In the genomic region with DNA sequence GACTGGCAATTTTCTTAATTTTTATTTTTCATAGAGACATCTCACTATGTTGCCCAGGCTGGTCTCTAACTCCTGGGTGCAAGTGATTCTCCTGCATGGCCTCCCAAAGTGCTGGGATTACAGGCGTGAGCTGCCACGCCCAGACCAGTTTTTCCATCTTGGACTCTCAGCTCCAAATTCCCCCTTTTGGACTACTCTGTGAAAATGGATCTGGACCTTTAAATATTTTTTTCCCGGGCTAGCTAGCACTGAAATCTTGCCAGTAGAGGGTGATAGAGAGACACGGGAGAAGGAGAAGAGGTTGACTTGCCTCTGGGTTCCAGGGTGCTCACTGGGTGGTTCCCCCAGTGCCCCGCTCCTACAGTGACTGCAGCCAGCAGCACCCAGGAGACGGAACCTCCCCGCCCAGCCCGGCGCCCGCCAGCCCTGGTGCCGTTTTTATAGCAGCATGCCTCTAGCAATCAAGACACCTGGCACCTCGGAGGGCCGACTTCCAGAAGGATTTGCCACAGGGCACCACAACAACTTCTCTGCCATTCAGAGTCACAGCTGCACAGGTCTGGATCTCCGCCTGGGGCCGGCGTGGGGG, we compare ENCODE assay signal across 8 cellular contexts. TPM values are rescaled to one million over a fixed set of nuclear protein-coding genes. Genes with fewer than 3 reads are reported as not detected.
DNase-seq lines count a peak whose midpoint lies in the region; ATAC-seq and TF ChIP-seq lines count a peak whose summit lies in the region.

No MANE protein-coding gene starts in this region.

- intact Hi-C loops in left colon (cut with DNase I, micrococcal nuclease), result no loop called here

- CTCF ChIA-PET in T-cell (lab: Charles Lee), result interaction anchor here (0.5 to 0.7 kb wide), 4 partner anchors 20 to 285 kb away, joined by 3 to 5 read pairs (median 3); no protein-coding TSS in a partner anchor

- peak overlapping the region; percentile 42 for H3K4me3 ChIP-seq in AG09309 (ENCODE audit: control insufficient read depth, low read depth, low read length)

- H3K4me1 Mint-ChIP-seq in T-cell, result peaks cover 0 to 7% (median 2%) of the 10 kb centered on the region in 3 donors

- peak; percentile 89 for TF ChIP-seq CTCF in AG09309 (IDR thresholded peaks at IDR 0.05; ENCODE audit: control insufficient read depth, insufficient read depth, low read depth, low read length, missing control alignments)

- H3K4me3 Mint-ChIP-seq in T-cell, result no peak overlapping the region

- peaks cover 2% of the 10 kb centered on the region for H3K36me3 Mint-ChIP-seq in T-cell

- H3K27ac Mint-ChIP-seq in T-cell, result no peak overlapping the region

- DNase-seq in AG09309 (ENCODE audit: low read depth) (peak; percentile 40), NCI-H1694 (lab: John Stamatoyannopoulos, UW) (peak; percentile 84), T-cell (peak in 27 of 34 experiments; percentile 4 to 46 (median 21)), left colon (peak; percentile 85 to 86)
- peak; percentile 23 for DNase-seq in central memory CD4-positive, alpha-beta T cell
- DNase-seq in stimulated activated CD4-positive, alpha-beta T cell treated with anti-CD3 and anti-CD28 coated beads, Interleukin-2, amount 100 ng/mL, for 4 hours (ENCODE audit: low read depth), result peak; percentile 9

- H3K9me3 Mint-ChIP-seq in T-cell, result peaks cover 0 to 6% (median 0%) of the 10 kb centered on the region in 3 donors

- POLR2A ChIA-PET in T-cell (lab: Charles Lee), result no interaction called here

- ATAC-seq in GM18511 (IDR thresholded peaks at IDR 0.05; ENCODE audit: unreplicated experiment), result peak; percentile 97
- peak; percentile 83 for ATAC-seq in HG02970 (IDR thresholded peaks at IDR 0.05; ENCODE audit: low FRiP score, unreplicated experiment)
- ATAC-seq in T-cell (replicated peaks in 1 of 4), result peak; percentile 53 to 86 (median 72)
- ATAC-seq in left colon, result peak; percentile 99

- H3K27me3 Mint-ChIP-seq in T-cell, result no peaks in the 10 kb centered on the region

RNA-seq across cellular contexts. Expression of gene SCCPDH, which starts 34.7 kb away (rescaled TPM):
- total RNA-seq in T-cell, result 1 to 10 TPM; 3.7 to 6.2 (median 4.5) TPM
- total RNA-seq in left colon, result 10 to 100 TPM; 30.7 to 32.4 TPM

Comparison
In these comparisons a context has a peak if more than half of its experiments do, and no peak if none do; other contexts are left out.
1. Peak in every context shown above with its lines: DNase-seq, ATAC-seq and H3K4me3 ChIP-seq.
2. DNase-seq: peak in every context shown above with its lines; median percentile 86 in left colon; 84 in NCI-H1694; 40 in AG09309; 23 in central memory CD4-positive, alpha-beta T cell; 21 in T-cell; 9 in stimulated activated CD4-positive, alpha-beta T cell treated with anti-CD3 and anti-CD28 coated beads, Interleukin-2, amount 100 ng/mL, for 4 hours.
3. RNA of gene SCCPDH, which starts 34.7 kb away (total RNA-seq): 30.7 to 32.4 TPM in left colon; 3.7 to 6.2 TPM in T-cell; every median in the first group is over 4 times any median in the second.